Comparison of ENCODE assay signal across 30 cellular contexts in the genomic region with DNA sequence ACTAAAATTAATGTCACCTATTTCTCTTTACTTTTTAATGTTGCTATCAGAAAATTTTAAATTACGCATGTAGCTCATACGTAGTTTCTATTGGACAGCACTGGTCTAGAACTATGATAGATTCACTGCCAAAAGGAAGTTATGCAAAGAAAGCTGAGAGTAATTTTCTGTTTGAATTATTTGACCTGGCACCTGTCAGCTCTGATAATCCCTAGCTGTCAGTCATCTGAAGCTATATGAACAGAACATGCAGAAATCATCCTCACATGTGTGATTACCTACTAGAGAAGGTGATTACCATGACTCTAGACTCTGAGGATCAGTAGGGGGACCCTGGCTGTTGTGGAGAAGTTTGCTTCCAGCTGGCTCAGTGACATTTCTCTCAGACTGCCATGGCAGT. TPM values are rescaled to one million over a fixed set of nuclear protein-coding genes. Genes with fewer than 3 reads are reported as not detected.
"Had no signal": no experiment of that assay in that cellular context is flagged by ENCODE, and none has a peak within 500 bp of the region (broad histone marks: within the 10 kb centered on the region; RNA-seq: fewer than 3 reads in every experiment).

No MANE protein-coding gene starts in this region.

- DNase-seq: activated CD4-positive, alpha-beta memory T cell treated with anti-CD3 and anti-CD28 coated beads for 36 hours; activated CD4-positive, alpha-beta T cell treated with anti-CD3 and anti-CD28 coated beads for 4 hours; activated CD4-positive, alpha-beta T cell treated with anti-CD3 and anti-CD28 coated beads, Interleukin-2, amount 50 U/mL, for 1 hour; activated CD4-positive, CD25-positive, alpha-beta regulatory T cell treated with anti-CD3 and anti-CD28 coated beads, Interleukin-2, amount 50 U/mL, for 72 hours; activated CD8-positive, alpha-beta memory T cell treated with anti-CD3 and anti-CD28 coated beads, Interleukin-2, amount 50 U/mL, for 4 hours; activated effector memory CD4-positive, alpha-beta T cell treated with Interleukin-2 at 50 U/mL for 16 hours; activated naive CD4-positive, alpha-beta T cell treated with anti-CD3 and anti-CD28 coated beads, Interleukin-2, amount 10 ng/mL, durations not matched to agents 7 days and 5 days; activated naive CD8-positive, alpha-beta T cell treated with anti-CD3 and anti-CD28 coated beads, Interleukin-2, amount 50 U/mL, for 24 hours; activated T-cell treated with anti-CD3 and anti-CD28 coated beads for 4 hours; activated T-cell treated with anti-CD3 and anti-CD28 coated beads, Interleukin-2, amount 50 U/mL, for 48 hours; caudate nucleus; cerebellar nuclear complex; Kasumi-1; KBM-7; NCI-H1092 treated with DMSO at 0.1 percent for 48 hours; NCI-H1417 treated with DMSO at 0.1 percent for 48 hours; NCI-H187 treated with DMSO at 0.1 percent for 48 hours; NCI-H2081; NCI-H345; NCI-H524 treated with DMSO at 0.1 percent for 48 hours; OCI-M1; Right ventricle myocardium superior; SJCRH30 had no signal

- H3K27me3 ChIP-seq: SJCRH30 had no signal

- H3K4me3 Mint-ChIP-seq: activated CD4-positive, alpha-beta memory T cell treated with anti-CD3 and anti-CD28 coated beads for 36 hours; activated naive CD4-positive, alpha-beta T cell treated with anti-CD3 and anti-CD28 coated beads, Interleukin-2, amount 10 ng/mL, durations not matched to agents 7 days and 5 days; activated naive CD8-positive, alpha-beta T cell; activated naive CD8-positive, alpha-beta T cell treated with anti-CD3 and anti-CD28 coated beads, Interleukin-2, amount 50 U/mL, for 24 hours; brain; WTC11 had no signal

- H3K36me3 Mint-ChIP-seq: brain, WTC11 had no signal

- H3K4me1 Mint-ChIP-seq: activated naive CD4-positive, alpha-beta T cell treated with anti-CD3 and anti-CD28 coated beads, Interleukin-2, amount 10 ng/mL, durations not matched to agents 7 days and 5 days; brain; WTC11 had no signal

- ATAC-seq: activated naive CD8-positive, alpha-beta T cell treated with anti-CD3 and anti-CD28 coated beads, Interleukin-2, amount 50 U/mL, for 24 hours had no signal

- H3K4me3 ChIP-seq: SJCRH30, SK-N-MC had no signal

- H3K27me3 Mint-ChIP-seq: activated CD4-positive, alpha-beta memory T cell treated with anti-CD3 and anti-CD28 coated beads for 36 hours; activated naive CD4-positive, alpha-beta T cell treated with anti-CD3 and anti-CD28 coated beads, Interleukin-2, amount 10 ng/mL, durations not matched to agents 7 days and 5 days; activated naive CD8-positive, alpha-beta T cell; activated naive CD8-positive, alpha-beta T cell treated with anti-CD3 and anti-CD28 coated beads, Interleukin-2, amount 50 U/mL, for 24 hours had no signal

- H3K27ac ChIP-seq: SJCRH30, SK-N-MC had no signal

- H3K9me3 Mint-ChIP-seq: activated CD4-positive, alpha-beta memory T cell treated with anti-CD3 and anti-CD28 coated beads for 36 hours; activated naive CD4-positive, alpha-beta T cell treated with anti-CD3 and anti-CD28 coated beads, Interleukin-2, amount 10 ng/mL, durations not matched to agents 7 days and 5 days; activated naive CD8-positive, alpha-beta T cell treated with anti-CD3 and anti-CD28 coated beads, Interleukin-2, amount 50 U/mL, for 24 hours; brain; WTC11 had no signal

- H3K9me3 ChIP-seq: SJCRH30 had no signal

- H3K36me3 ChIP-seq: SJCRH30 had no signal

- H3K27ac Mint-ChIP-seq: activated CD4-positive, alpha-beta memory T cell treated with anti-CD3 and anti-CD28 coated beads for 36 hours; activated naive CD4-positive, alpha-beta T cell treated with anti-CD3 and anti-CD28 coated beads, Interleukin-2, amount 10 ng/mL, durations not matched to agents 7 days and 5 days; activated naive CD8-positive, alpha-beta T cell; activated naive CD8-positive, alpha-beta T cell treated with anti-CD3 and anti-CD28 coated beads, Interleukin-2, amount 50 U/mL, for 24 hours had no signal

RNA-seq across cellular contexts. Expression of gene F5, which starts 40.8 kb away (rescaled TPM):
- total RNA-seq: bronchial epithelial cell, M059J, NCI-H460, SJCRH30 had no signal
